10 cellular contexts compared by ENCODE assay signal in genomic region chr3:50570508-50571279, GRCh38. TPM values are rescaled to one million over a fixed set of nuclear protein-coding genes. Genes with fewer than 3 reads are reported as not detected.
DNase-seq lines count a peak whose midpoint lies in the region; FAIRE-seq and TF ChIP-seq lines count a peak whose summit lies in the region.
"Had no signal": no experiment of that assay in that cellular context is flagged by ENCODE, and none has a peak within 500 bp of the region (broad histone marks: within the 10 kb centered on the region; RNA-seq: fewer than 3 reads in every experiment).

No MANE protein-coding gene starts in this region.

- no peak overlapping the region for H3K27ac Mint-ChIP-seq in MCF 10A (ENCODE audit: low read depth, unreplicated experiment)
- peak overlapping the region; percentile 97 for H3K27ac Mint-ChIP-seq in activated T-helper 1 cell treated with anti-CD3 and anti-CD28 coated beads, Interleukin-12 subunit alpha, Interleukin-12 subunit beta, Interleukin-2, Interleukin-4 antibody, amounts not matched to agents 30 ng/mL and 10 ng/mL and 1 ng/mL, durations not matched to agents 14 hours and 24 hours and 36 hours

- no peaks in the 10 kb centered on the region for H3K36me3 Mint-ChIP-seq in MCF 10A (ENCODE audit: insufficient read depth, unreplicated experiment)
- H3K36me3 Mint-ChIP-seq in activated T-helper 1 cell treated with anti-CD3 and anti-CD28 coated beads, Interleukin-12 subunit alpha, Interleukin-12 subunit beta, Interleukin-2, Interleukin-4 antibody, amounts not matched to agents 30 ng/mL and 10 ng/mL and 1 ng/mL, durations not matched to agents 14 hours and 24 hours and 36 hours (ENCODE audit: low read depth), result peaks cover 23% of the 10 kb centered on the region

- peak overlapping the region; percentile 91 for H3K4me3 Mint-ChIP-seq in MCF 10A (ENCODE audit: unreplicated experiment)
- peak overlapping the region; percentile 97 for H3K4me3 Mint-ChIP-seq in activated T-helper 1 cell treated with anti-CD3 and anti-CD28 coated beads, Interleukin-12 subunit alpha, Interleukin-12 subunit beta, Interleukin-2, Interleukin-4 antibody, amounts not matched to agents 30 ng/mL and 10 ng/mL and 1 ng/mL, durations not matched to agents 14 hours and 24 hours and 36 hours

- POLR2A ChIA-PET in MCF 10A (lab: Yijun Ruan, JAX), result interaction anchor here (0.8 to 5.4 kb wide), 8 partner anchors 8 to 820 kb away, joined by 3 to 63 read pairs (median 17); partner anchors contain the start of genes CISH, MANF and MAPKAPK3

- WGBS in transverse colon (ENCODE audit: low coverage in 1 of 2), 2 donors, result 62 to 71% methylated on average over 3 of the region's 5 CpGs

- H3K4me1 ChIP-seq in breast epithelium (no peaks in the 10 kb centered on the region), kidney (ENCODE audit: control insufficient read depth in 1 of 2, insufficient read depth in 1 of 2, low read depth in 1 of 2, low read length in 2 of 2) (peaks cover 30 to 32% of the 10 kb centered on the region in 2 donors), transverse colon (peaks cover 8 to 33% (median 26%) of the 10 kb centered on the region in 4 donors)

- H3K9me3 ChIP-seq in breast epithelium, result no peaks in the 10 kb centered on the region
- no peaks in the 10 kb centered on the region for H3K9me3 ChIP-seq in kidney (ENCODE audit: control insufficient read depth in 1 of 2, low read length in 2 of 2)
- H3K9me3 ChIP-seq in transverse colon, result no peaks in the 10 kb centered on the region

- peak overlapping the region in 1 of 2 donors; percentile 98 for H3K9ac ChIP-seq in kidney (ENCODE audit: low read length in 2 of 2)

- H3K36me3 ChIP-seq in breast epithelium, result no peaks in the 10 kb centered on the region
- H3K36me3 ChIP-seq in kidney (ENCODE audit: control insufficient read depth in 1 of 2, insufficient read depth in 2 of 2, low read length in 2 of 2), result no peaks in the 10 kb centered on the region
- no peaks in the 10 kb centered on the region for H3K36me3 ChIP-seq in transverse colon

- CTCF ChIA-PET in MCF 10A (lab: Yijun Ruan, JAX), result interaction anchor here (0.6 to 15.8 kb wide), 18 partner anchors 12 to 1098 kb away, joined by 3 to 397 read pairs (median 5); partner anchors contain the start of genes CISH, MANF, MAPKAPK3 and RBM15B

- TF ChIP-seq CTCF in MCF 10A (IDR thresholded peaks at IDR 0.05; ENCODE audit: unreplicated experiment) (no peak), breast epithelium (IDR thresholded peaks at IDR 0.05) (no peak), kidney (IDR thresholded peaks at IDR 0.05; ENCODE audit: borderline replicate concordance, extremely low read depth, insufficient read depth) (no peak), transverse colon (IDR thresholded peaks at IDR 0.05) (no peak)

- intact Hi-C loops in MCF 10A (cut with micrococcal nuclease) (loop anchor here (10.0 kb wide), 1 partner anchor 84 kb away; no protein-coding TSS in a partner anchor), breast epithelium (cut with DNase I; ENCODE audit: low total_unique reads) (loop anchor here (10.0 kb wide), 1 partner anchor 824 kb away; the partner anchor contains the start of gene RBM15B), kidney (cut with DNase I) (loop anchor here (5.0 kb wide), 1 partner anchor 42 kb away; the partner anchor contains the start of gene CISH), transverse colon (cut with DNase I; ENCODE audit: low total_unique reads) (no loop called here)
- intact Hi-C loops in activated T-helper 1 cell treated with anti-CD3 and anti-CD28 coated beads, Interleukin-12 subunit alpha, Interleukin-12 subunit beta, Interleukin-2, Interleukin-4 antibody, amounts not matched to agents 30 ng/mL and 10 ng/mL and 1 ng/mL, durations not matched to agents 14 hours and 24 hours and 36 hours (cut with micrococcal nuclease), result loop anchor here (5.0 kb wide), 1 partner anchor 402 kb away; no protein-coding TSS in a partner anchor

- no TSS peak for BruUV-seq in MCF 10A (replicated peaks; lab: Mats Ljungman, UMichigan)

- no peak for FAIRE-seq in kidney (lab: Jason Lieb, UNC)

- H3K27me3 Mint-ChIP-seq in MCF 10A (ENCODE audit: insufficient read depth, unreplicated experiment), result no peaks in the 10 kb centered on the region
- H3K27me3 Mint-ChIP-seq in activated T-helper 1 cell treated with anti-CD3 and anti-CD28 coated beads, Interleukin-12 subunit alpha, Interleukin-12 subunit beta, Interleukin-2, Interleukin-4 antibody, amounts not matched to agents 30 ng/mL and 10 ng/mL and 1 ng/mL, durations not matched to agents 14 hours and 24 hours and 36 hours (ENCODE audit: insufficient read depth), result no peaks in the 10 kb centered on the region

- in situ Hi-C loops in transverse colon (cut with MboI; ENCODE audit: low pct_ligation_motif_present in 1 of 4, low pct_unique_long_range_greater_than_20kb in 1 of 4, low sequenced_read_pairs in 3 of 4), result loop anchor here in 2 of 4 donors (5.0 to 25.0 kb wide), 2 partner anchors 42 to 208 kb away; partner anchors contain the start of genes CISH (in 1 of the 2), CYB561D2 (in 1 of the 2), NPRL2 (in 1 of the 2) and TMEM115 (in 1 of the 2)

- no peaks in the 10 kb centered on the region for H3K27me3 ChIP-seq in breast epithelium
- no peaks in the 10 kb centered on the region for H3K27me3 ChIP-seq in transverse colon

- no peak for TF ChIP-seq POLR2A in breast epithelium (IDR thresholded peaks at IDR 0.05)
- no peak for TF ChIP-seq POLR2A in transverse colon (IDR thresholded peaks at IDR 0.05)

- H3K4me1 Mint-ChIP-seq in MCF 10A (ENCODE audit: insufficient read depth, unreplicated experiment), result no peaks in the 10 kb centered on the region
- H3K4me1 Mint-ChIP-seq in activated T-helper 1 cell treated with anti-CD3 and anti-CD28 coated beads, Interleukin-12 subunit alpha, Interleukin-12 subunit beta, Interleukin-2, Interleukin-4 antibody, amounts not matched to agents 30 ng/mL and 10 ng/mL and 1 ng/mL, durations not matched to agents 14 hours and 24 hours and 36 hours (ENCODE audit: low read depth), result peaks cover 81% of the 10 kb centered on the region

- H3K4me3 ChIP-seq in breast epithelium (no peak overlapping the region), kidney (ENCODE audit: low read length in 2 of 2) (peak overlapping the region in 1 of 2 donors; percentile 98), transverse colon (no peak overlapping the region)

- DNase-seq in MCF 10A (ENCODE audit: unreplicated experiment) (no peak), breast epithelium (ENCODE audit: low spot score in 2 of 2) (no peak), kidney (no peak), transverse colon (no peak), A172 (ENCODE audit: low spot score) (no peak), DMS79 treated with DMSO at 0.1 percent for 48 hours (lab: John Stamatoyannopoulos, UW) (no peak)
- no peak for DNase-seq in activated T-helper 1 cell treated with anti-CD3 and anti-CD28 coated beads, Interleukin-12 subunit alpha, Interleukin-12 subunit beta, Interleukin-2, Interleukin-4 antibody, amounts not matched to agents 30 ng/mL and 10 ng/mL and 1 ng/mL, durations not matched to agents 14 hours and 24 hours and 36 hours (ENCODE audit: low spot score)
- no peak for DNase-seq in activated CD4-positive, CD25-positive, alpha-beta regulatory T cell treated with anti-CD3 and anti-CD28 coated beads, Interleukin-2, amount 50 U/mL, for 72 hours
- DNase-seq: midbrain, NCI-H510A had no signal

- no peak for TF ChIP-seq EP300 in transverse colon (IDR thresholded peaks at IDR 0.05; ENCODE audit: low read depth)

- H3K27ac ChIP-seq in breast epithelium, result peak overlapping the region in 1 of 2 donors; percentile 52
- peak overlapping the region; percentile 19 to 87 for H3K27ac ChIP-seq in kidney (ENCODE audit: low read depth in 2 of 2, low read length in 2 of 2)
- H3K27ac ChIP-seq in transverse colon, result peak overlapping the region in 3 of 4 donors; percentile 89 to 93 (median 91)

- no peaks in the 10 kb centered on the region for H3K9me3 Mint-ChIP-seq in MCF 10A (ENCODE audit: unreplicated experiment)
- no peaks in the 10 kb centered on the region for H3K9me3 Mint-ChIP-seq in activated T-helper 1 cell treated with anti-CD3 and anti-CD28 coated beads, Interleukin-12 subunit alpha, Interleukin-12 subunit beta, Interleukin-2, Interleukin-4 antibody, amounts not matched to agents 30 ng/mL and 10 ng/mL and 1 ng/mL, durations not matched to agents 14 hours and 24 hours and 36 hours

RNA-seq across cellular contexts. Expression of gene HEMK1, which starts 1.4 kb away (rescaled TPM):
- total RNA-seq in MCF 10A (2022), result 19.9 and 23.8 TPM in 2 replicates
- 10 to 100 TPM in 1 of 3 donors, 1 to 10 TPM in 2; 6.1 to 10.7 (median 9.2) TPM for total RNA-seq in breast epithelium
- total RNA-seq in activated T-helper 1 cell treated with anti-CD3 and anti-CD28 coated beads, Interleukin-12 subunit alpha, Interleukin-12 subunit beta, Interleukin-2, Interleukin-4 antibody, amounts not matched to agents 30 ng/mL and 10 ng/mL and 1 ng/mL, durations not matched to agents 14 hours and 24 hours and 36 hours, result 54.1 and 58.0 TPM in 2 replicates
- 25.1 TPM for total RNA-seq in kidney
- 30.3 TPM for polyA plus RNA-seq in kidney (ENCODE audit: insufficient read depth, low read depth, low replicate concordance)
- 10 to 100 TPM in 1 of 4 donors, 1 to 10 TPM in 3; 7.3 to 11.6 (median 7.9) TPM for total RNA-seq in transverse colon
- total RNA-seq in A172 (2014; rRNA removed; shearing (Covaris generic)), result 15.3 and 18.1 TPM in 2 replicates

RNA-seq across cellular contexts. Expression of gene C3orf18, which starts 3.1 kb away (rescaled TPM):
- total RNA-seq in MCF 10A (2022) (1.3 and 1.9 TPM in 2 replicates), breast epithelium (10 to 100 TPM; 10.7 to 16.8 (median 15.1) TPM), kidney (6.2 TPM), transverse colon (10 to 100 TPM in 1 of 4 donors, 1 to 10 TPM in 3; 1.9 to 10.2 (median 4.3) TPM)
- total RNA-seq in activated T-helper 1 cell treated with anti-CD3 and anti-CD28 coated beads, Interleukin-12 subunit alpha, Interleukin-12 subunit beta, Interleukin-2, Interleukin-4 antibody, amounts not matched to agents 30 ng/mL and 10 ng/mL and 1 ng/mL, durations not matched to agents 14 hours and 24 hours and 36 hours, result 21.5 and 21.9 TPM in 2 replicates
- 14.9 TPM for polyA plus RNA-seq in kidney (ENCODE audit: insufficient read depth, low read depth, low replicate concordance)
- 0.43 TPM in 1 of 2 replicates, not detected in the other for total RNA-seq in A172 (2014; rRNA removed; shearing (Covaris generic))

RNA-seq across cellular contexts. Expression of gene CISH, which starts 40.9 kb away (rescaled TPM):
- total RNA-seq in MCF 10A (2022), result 0.26 and 0.59 TPM in 2 replicates
- 10 to 100 TPM in 2 of 3 donors, 1 to 10 TPM in 1; 5.4 to 29.6 (median 17.4) TPM for total RNA-seq in breast epithelium
- 334 and 341 TPM in 2 replicates for total RNA-seq in activated T-helper 1 cell treated with anti-CD3 and anti-CD28 coated beads, Interleukin-12 subunit alpha, Interleukin-12 subunit beta, Interleukin-2, Interleukin-4 antibody, amounts not matched to agents 30 ng/mL and 10 ng/mL and 1 ng/mL, durations not matched to agents 14 hours and 24 hours and 36 hours
- 30.8 TPM for total RNA-seq in kidney
- polyA plus RNA-seq in kidney (ENCODE audit: insufficient read depth, low read depth, low replicate concordance), result 59.4 TPM
- total RNA-seq in transverse colon, result 10 to 100 TPM in 2 of 4 donors, 1 to 10 TPM in 2; 3.0 to 15.9 (median 9.2) TPM
- total RNA-seq in A172 (2014; rRNA removed; shearing (Covaris generic)), result 1.1 and 2.3 TPM in 2 replicates

RNA-seq across cellular contexts. Expression of gene MAPKAPK3, which starts 46.3 kb away (rescaled TPM):
- total RNA-seq in MCF 10A (2022) (53.9 and 54.4 TPM in 2 replicates), breast epithelium (10 to 100 TPM; 30.4 to 38.4 (median 30.8) TPM), kidney (75.8 TPM), transverse colon (10 to 100 TPM; 21.3 to 37.8 (median 26.9) TPM)
- 191 and 201 TPM in 2 replicates for total RNA-seq in activated T-helper 1 cell treated with anti-CD3 and anti-CD28 coated beads, Interleukin-12 subunit alpha, Interleukin-12 subunit beta, Interleukin-2, Interleukin-4 antibody, amounts not matched to agents 30 ng/mL and 10 ng/mL and 1 ng/mL, durations not matched to agents 14 hours and 24 hours and 36 hours
- polyA plus RNA-seq in kidney (ENCODE audit: insufficient read depth, low read depth, low replicate concordance), result 68.0 TPM
- total RNA-seq in A172 (2014; rRNA removed; shearing (Covaris generic)), result 78.1 and 84.0 TPM in 2 replicates

Comparison
In these comparisons a context has a peak if more than half of its experiments do, and no peak if none do; other contexts are left out.
1. RNA of gene CISH, which starts 40.9 kb away (total RNA-seq): 334 to 341 TPM in activated T-helper 1 cell treated with anti-CD3 and anti-CD28 coated beads, Interleukin-12 subunit alpha, Interleukin-12 subunit beta, Interleukin-2, Interleukin-4 antibody, amounts not matched to agents 30 ng/mL and 10 ng/mL and 1 ng/mL, durations not matched to agents 14 hours and 24 hours and 36 hours; 30.8 TPM in kidney (single experiment), 5.4 to 29.6 TPM in breast epithelium, 3.0 to 15.9 TPM in transverse colon, 1.1 to 2.3 TPM in A172 and 0.26 to 0.59 TPM in MCF 10A; every median in the first group is over 10 times any median in the second.